In the genomic region with DNA sequence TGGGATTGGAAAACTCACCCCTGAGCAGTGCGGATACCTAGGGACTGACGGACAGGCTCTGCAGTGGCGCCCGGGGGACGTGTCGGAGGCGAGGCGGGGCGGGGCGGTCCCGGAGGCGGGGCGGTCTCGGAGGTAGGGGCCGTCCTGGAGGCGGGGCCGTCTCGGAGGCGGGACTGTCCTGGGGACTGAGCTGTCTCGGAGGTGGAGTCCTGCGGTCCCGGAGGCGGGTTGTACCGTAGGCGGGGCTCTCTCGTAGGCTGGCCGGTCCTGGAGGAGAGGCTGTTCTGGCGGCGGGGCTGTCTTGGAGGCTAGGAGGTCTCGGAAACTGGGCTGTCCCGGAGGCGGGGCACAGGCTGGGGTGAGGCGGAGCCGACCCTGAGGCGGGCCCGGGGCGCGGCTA, we compare ENCODE assay signal across 8 cellular contexts.
DNase-seq lines count a peak whose midpoint lies in the region; ATAC-seq, FAIRE-seq and TF ChIP-seq lines count a peak whose summit lies in the region.
"Not testable (repeated sequence)": the region's sequence is repeated elsewhere in the genome, so short reads cannot be mapped to it uniquely, and the experiment has no call there.

No MANE protein-coding gene starts in this region.

- not testable (repeated sequence) for TF ChIP-seq POLR2A in Peyer's patch (IDR thresholded peaks at IDR 0.05)

- H3K4me3 ChIP-seq in HUES6 (ENCODE audit: low read depth, low read length) (peak overlapping the region; percentile 36; the same call in 1 of the 2 replicates), Peyer's patch (peak overlapping the region in 3 of 4 donors; percentile 44 to 56 (median 51)), neural cell (ENCODE audit: low read length) (peak overlapping the region; percentile 55)

- not testable (repeated sequence) for H3K27me3 ChIP-seq in HUES6 (ENCODE audit: control insufficient read depth, insufficient read depth, low read length); Peyer's patch; neural cell (ENCODE audit: insufficient read depth, low read depth, low read length)

- not testable (repeated sequence) for H3K4me2 ChIP-seq in neural cell (ENCODE audit: low read length)

- DNase-seq in DMS153 treated with DMSO at 0.1 percent for 48 hours (lab: John Stamatoyannopoulos, UW; ENCODE audit: unreplicated experiment) (peak; percentile 33), Peyer's patch (peak in 2 of 3 donors; percentile 90 to 98), activated T-cell treated with anti-CD3 and anti-CD28 coated beads for 48 hours (ENCODE audit: low read depth) (peak; percentile 86)
- peak; percentile 95 for DNase-seq in stimulated activated CD8-positive, alpha-beta memory T cell treated with anti-CD3 and anti-CD28 coated beads, Interleukin-4, amount 100 ng/mL, for 48 hours

- not testable (repeated sequence) for H3K4me1 ChIP-seq in HUES6 (ENCODE audit: control insufficient read depth, insufficient read depth, low read length); Peyer's patch

- not testable (repeated sequence) for H3K9ac ChIP-seq in HUES6 (ENCODE audit: low read length); neural cell (ENCODE audit: low read length)

- not testable (repeated sequence) for TF ChIP-seq EP300 in neural cell (conservative IDR thresholded peaks at IDR 0.05; ENCODE audit: poor library complexity, severe bottlenecking)

- peak; percentile 74 for ATAC-seq in GM21786 (IDR thresholded peaks at IDR 0.05; ENCODE audit: unreplicated experiment)

- H4K20me1 ChIP-seq in neural cell (ENCODE audit: insufficient read depth), result not testable (repeated sequence)

- not testable (repeated sequence) for H3K36me3 ChIP-seq in HUES6 (ENCODE audit: control insufficient read depth, insufficient read depth, low read length); Peyer's patch; neural cell (ENCODE audit: insufficient read depth, low read length)

- not testable (repeated sequence) for H3K9me3 ChIP-seq in HUES6 (ENCODE audit: control insufficient read depth, insufficient read depth, low read depth, low read length); Peyer's patch; neural cell (ENCODE audit: low read length)

- not testable (repeated sequence) for TF ChIP-seq CTCF in Peyer's patch (IDR thresholded peaks at IDR 0.05); neural cell (IDR thresholded peaks at IDR 0.05; ENCODE audit: poor library complexity, severe bottlenecking)

- not testable (repeated sequence) for H3K27ac ChIP-seq in HUES6 (ENCODE audit: low read depth, low read length); neural cell (ENCODE audit: low read length)
- H3K27ac ChIP-seq in Peyer's patch, result peak overlapping the region; percentile 55 to 78 (median 67)

- H3F3A ChIP-seq in neural cell (ENCODE audit: insufficient read depth, low read length, poor library complexity, severe bottlenecking), result not testable (repeated sequence)

- peak; percentile 89 for FAIRE-seq in endometrium (lab: Jason Lieb, UNC)

- not testable (repeated sequence) for H2AFZ ChIP-seq in neural cell (ENCODE audit: low read depth, low read length)

- TF ChIP-seq RAD21 in neural cell (conservative IDR thresholded peaks at IDR 0.05), result not testable (repeated sequence)

- not testable (repeated sequence) for H3K9me2 ChIP-seq in neural cell (ENCODE audit: insufficient read depth, low read length)

- not testable (repeated sequence) for H3K79me2 ChIP-seq in neural cell (replicated peaks; ENCODE audit: insufficient read depth, low read length)

Comparison
In these comparisons a context has a peak if more than half of its experiments do, and no peak if none do; other contexts are left out.
1. DNase-seq: peak in every context shown above with its lines; median percentile 95 in stimulated activated CD8-positive, alpha-beta memory T cell treated with anti-CD3 and anti-CD28 coated beads, Interleukin-4, amount 100 ng/mL, for 48 hours; 94 in Peyer's patch; 86 in activated T-cell treated with anti-CD3 and anti-CD28 coated beads for 48 hours; 33 in DMS153 treated with DMSO at 0.1 percent for 48 hours.